ENCODE assay signal across 1 cellular context in the genomic region with DNA sequence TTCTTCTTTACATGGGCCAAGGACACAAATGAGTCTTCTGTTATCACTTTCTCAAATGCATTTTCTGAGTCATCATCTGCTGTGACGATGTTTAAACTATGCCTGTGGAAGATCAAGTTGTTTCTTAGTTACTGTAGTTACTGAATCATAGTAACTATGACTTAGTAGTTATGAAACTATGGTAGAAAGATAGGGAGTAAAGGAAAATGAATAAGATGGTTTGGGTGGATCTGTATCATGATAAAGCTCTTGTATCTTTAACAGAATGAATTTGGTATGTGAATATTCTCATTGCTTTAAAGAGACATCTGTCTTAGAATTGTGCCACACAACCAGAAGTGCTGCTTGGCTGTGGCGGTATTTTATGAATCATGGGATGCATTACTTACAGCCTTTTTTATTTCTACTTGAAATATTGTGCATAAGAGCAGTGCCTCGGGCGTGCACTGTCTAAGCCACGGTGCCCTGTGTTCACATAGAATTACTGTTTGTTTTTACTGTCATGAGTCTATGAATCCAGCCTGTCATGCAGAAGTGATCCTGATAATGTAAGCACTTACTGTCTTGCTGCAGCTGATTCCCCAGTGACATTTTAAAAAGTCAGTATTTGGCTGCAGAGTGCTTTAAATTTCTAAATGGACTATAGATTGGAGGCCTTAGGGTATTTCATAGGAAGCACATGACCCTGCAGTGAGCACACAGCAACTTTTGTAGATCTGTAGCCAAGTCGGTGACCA.
TF ChIP-seq lines count a peak whose summit lies in the region.

No MANE protein-coding gene starts in this region.

TF ChIP-seq in GM23338, 12 proteins besides CTCF, POLR2A, EP300 and RAD21 (continued from another document):
- TF ChIP-seq, protein P1, sequence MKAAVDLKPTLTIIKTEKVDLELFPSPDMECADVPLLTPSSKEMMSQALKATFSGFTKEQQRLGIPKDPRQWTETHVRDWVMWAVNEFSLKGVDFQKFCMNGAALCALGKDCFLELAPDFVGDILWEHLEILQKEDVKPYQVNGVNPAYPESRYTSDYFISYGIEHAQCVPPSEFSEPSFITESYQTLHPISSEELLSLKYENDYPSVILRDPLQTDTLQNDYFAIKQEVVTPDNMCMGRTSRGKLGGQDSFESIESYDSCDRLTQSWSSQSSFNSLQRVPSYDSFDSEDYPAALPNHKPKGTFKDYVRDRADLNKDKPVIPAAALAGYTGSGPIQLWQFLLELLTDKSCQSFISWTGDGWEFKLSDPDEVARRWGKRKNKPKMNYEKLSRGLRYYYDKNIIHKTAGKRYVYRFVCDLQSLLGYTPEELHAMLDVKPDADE (IDR thresholded peaks at IDR 0.05), result no peak
